Comparison of ENCODE assay signal across 8 cellular contexts in genomic region chr4:4385729-4386295, GRCh38. TPM values are rescaled to one million over a fixed set of nuclear protein-coding genes. Genes with fewer than 3 reads are reported as not detected.
DNase-seq lines count a peak whose midpoint lies in the region; ATAC-seq and FAIRE-seq lines count a peak whose summit lies in the region.

No MANE protein-coding gene starts in this region.

- CTCF ChIA-PET in activated CD4-positive, alpha-beta memory T cell treated with anti-CD3 and anti-CD28 coated beads, Interleukin-2, amount 10 ng/mL, durations not matched to agents 7 days and 5 days (lab: Charles Lee) = no interaction called here

- no peak overlapping the region for H3K27ac Mint-ChIP-seq in activated CD4-positive, alpha-beta T cell treated with anti-CD3 and anti-CD28 coated beads, Interleukin-2, amount 10 ng/mL, durations not matched to agents 24 days and 14 days
- no peak overlapping the region for H3K27ac Mint-ChIP-seq in activated CD4-positive, alpha-beta memory T cell treated with anti-CD3 and anti-CD28 coated beads, Interleukin-2, amount 10 ng/mL, durations not matched to agents 7 days and 5 days
- H3K27ac Mint-ChIP-seq in stimulated activated memory B cell treated with anti-CD40 and anti-IgM and Interleukin-4, amounts not matched to agents 10 μg/mL and 1 μg/mL and 100 μg/mL, for 72 hours = no peak overlapping the region

- ATAC-seq in stimulated activated memory B cell treated with anti-CD40 and anti-IgM and Interleukin-4, amounts not matched to agents 10 μg/mL and 1 μg/mL and 100 μg/mL, for 72 hours = no peak

- no peaks in the 10 kb centered on the region for H3K36me3 Mint-ChIP-seq in activated CD4-positive, alpha-beta T cell treated with anti-CD3 and anti-CD28 coated beads, Interleukin-2, amount 10 ng/mL, durations not matched to agents 24 days and 14 days (ENCODE audit: low read depth)
- H3K36me3 Mint-ChIP-seq in activated CD4-positive, alpha-beta memory T cell treated with anti-CD3 and anti-CD28 coated beads, Interleukin-2, amount 10 ng/mL, durations not matched to agents 7 days and 5 days (ENCODE audit: low read depth) = no peaks in the 10 kb centered on the region
- H3K36me3 Mint-ChIP-seq in stimulated activated memory B cell treated with anti-CD40 and anti-IgM and Interleukin-4, amounts not matched to agents 10 μg/mL and 1 μg/mL and 100 μg/mL, for 72 hours = no peaks in the 10 kb centered on the region

- DNase-seq in activated CD4-positive, alpha-beta T cell treated with anti-CD3 and anti-CD28 coated beads, Interleukin-2, amount 10 ng/mL, durations not matched to agents 24 days and 14 days = no peak
- DNase-seq in activated CD4-positive, alpha-beta T cell treated with anti-CD3 and anti-CD28 coated beads for 4 hours = no peak
- DNase-seq in activated CD4-positive, alpha-beta memory T cell treated with anti-CD3 and anti-CD28 coated beads, Interleukin-2, amount 10 ng/mL, durations not matched to agents 7 days and 5 days = no peak
- DNase-seq in iPS DF 6.9 (ENCODE audit: low read depth, low spot score) (no peak), C1 segment of cervical spinal cord (lab: John Stamatoyannopoulos, UW) (no peak), NCI-H2196 (lab: John Stamatoyannopoulos, UW; ENCODE audit: unreplicated experiment) (no peak), urothelium cell line (ENCODE audit: low spot score) (no peak)

- peaks cover 5% of the 10 kb centered on the region; the same call in 1 of the 2 replicates for H3K4me1 ChIP-seq in iPS DF 6.9 (ENCODE audit: control insufficient read depth, insufficient read depth, low read length)

- intact Hi-C loops in activated CD4-positive, alpha-beta T cell treated with anti-CD3 and anti-CD28 coated beads, Interleukin-2, amount 10 ng/mL, durations not matched to agents 24 days and 14 days (cut with micrococcal nuclease) = no loop called here

- POLR2A ChIA-PET in activated CD4-positive, alpha-beta memory T cell treated with anti-CD3 and anti-CD28 coated beads, Interleukin-2, amount 10 ng/mL, durations not matched to agents 7 days and 5 days (lab: Charles Lee) = no interaction called here

- H3K27me3 Mint-ChIP-seq in activated CD4-positive, alpha-beta T cell treated with anti-CD3 and anti-CD28 coated beads, Interleukin-2, amount 10 ng/mL, durations not matched to agents 24 days and 14 days = peaks cover 54% of the 10 kb centered on the region
- H3K27me3 Mint-ChIP-seq in activated CD4-positive, alpha-beta memory T cell treated with anti-CD3 and anti-CD28 coated beads, Interleukin-2, amount 10 ng/mL, durations not matched to agents 7 days and 5 days = peaks cover 48% of the 10 kb centered on the region
- H3K27me3 Mint-ChIP-seq in stimulated activated memory B cell treated with anti-CD40 and anti-IgM and Interleukin-4, amounts not matched to agents 10 μg/mL and 1 μg/mL and 100 μg/mL, for 72 hours = peaks cover 85% of the 10 kb centered on the region

- FAIRE-seq in urothelium cell line (lab: Jason Lieb, UNC) = no peak

- no peaks in the 10 kb centered on the region for H3K9me3 ChIP-seq in iPS DF 6.9 (ENCODE audit: control insufficient read depth, insufficient read depth, low read length)

- H3K27me3 ChIP-seq in iPS DF 6.9 (ENCODE audit: control insufficient read depth, insufficient read depth, low read length) = peaks cover 7% of the 10 kb centered on the region; the same call in 1 of the 2 replicates

- H3K27ac ChIP-seq in iPS DF 6.9 (ENCODE audit: low read length) = no peak overlapping the region

- H3K4me3 ChIP-seq in iPS DF 6.9 (ENCODE audit: low read length) = peak overlapping the region; percentile 81; the same call in 1 of the 2 replicates

- H3K4me3 Mint-ChIP-seq in activated CD4-positive, alpha-beta T cell treated with anti-CD3 and anti-CD28 coated beads, Interleukin-2, amount 10 ng/mL, durations not matched to agents 24 days and 14 days = peak overlapping the region; percentile 79
- peak overlapping the region; percentile 75 for H3K4me3 Mint-ChIP-seq in activated CD4-positive, alpha-beta memory T cell treated with anti-CD3 and anti-CD28 coated beads, Interleukin-2, amount 10 ng/mL, durations not matched to agents 7 days and 5 days
- H3K4me3 Mint-ChIP-seq in stimulated activated memory B cell treated with anti-CD40 and anti-IgM and Interleukin-4, amounts not matched to agents 10 μg/mL and 1 μg/mL and 100 μg/mL, for 72 hours = peak overlapping the region; percentile 64

- H3K36me3 ChIP-seq in iPS DF 6.9 (ENCODE audit: control insufficient read depth, insufficient read depth, low read length) = no peaks in the 10 kb centered on the region; the same call in 1 of the 2 replicates

- no peaks in the 10 kb centered on the region for H3K9me3 Mint-ChIP-seq in activated CD4-positive, alpha-beta T cell treated with anti-CD3 and anti-CD28 coated beads, Interleukin-2, amount 10 ng/mL, durations not matched to agents 24 days and 14 days
- no peaks in the 10 kb centered on the region for H3K9me3 Mint-ChIP-seq in activated CD4-positive, alpha-beta memory T cell treated with anti-CD3 and anti-CD28 coated beads, Interleukin-2, amount 10 ng/mL, durations not matched to agents 7 days and 5 days
- no peaks in the 10 kb centered on the region for H3K9me3 Mint-ChIP-seq in stimulated activated memory B cell treated with anti-CD40 and anti-IgM and Interleukin-4, amounts not matched to agents 10 μg/mL and 1 μg/mL and 100 μg/mL, for 72 hours

- peaks cover 3% of the 10 kb centered on the region for H3K4me1 Mint-ChIP-seq in activated CD4-positive, alpha-beta T cell treated with anti-CD3 and anti-CD28 coated beads, Interleukin-2, amount 10 ng/mL, durations not matched to agents 24 days and 14 days
- H3K4me1 Mint-ChIP-seq in activated CD4-positive, alpha-beta memory T cell treated with anti-CD3 and anti-CD28 coated beads, Interleukin-2, amount 10 ng/mL, durations not matched to agents 7 days and 5 days = peaks cover 16% of the 10 kb centered on the region
- H3K4me1 Mint-ChIP-seq in stimulated activated memory B cell treated with anti-CD40 and anti-IgM and Interleukin-4, amounts not matched to agents 10 μg/mL and 1 μg/mL and 100 μg/mL, for 72 hours = peaks cover 17% of the 10 kb centered on the region

- no CpG with 5 or more reads among the region's 38 CpGs for WGBS in iPS DF 6.9 (ENCODE audit: insufficient coverage, insufficient read length)

RNA-seq across cellular contexts. Expression of gene NSG1, which starts 1.1 kb away (rescaled TPM):
- 0.09 and 0.44 TPM in 2 replicates for total RNA-seq in activated CD4-positive, alpha-beta T cell treated with anti-CD3 and anti-CD28 coated beads, Interleukin-2, amount 10 ng/mL, durations not matched to agents 24 days and 14 days
- total RNA-seq in activated CD4-positive, alpha-beta memory T cell treated with anti-CD3 and anti-CD28 coated beads, Interleukin-2, amount 10 ng/mL, durations not matched to agents 7 days and 5 days = 1 to 10 TPM; 7.0 to 7.7 TPM
